ENCODE assay signal across 20 cellular contexts in the genomic region with DNA sequence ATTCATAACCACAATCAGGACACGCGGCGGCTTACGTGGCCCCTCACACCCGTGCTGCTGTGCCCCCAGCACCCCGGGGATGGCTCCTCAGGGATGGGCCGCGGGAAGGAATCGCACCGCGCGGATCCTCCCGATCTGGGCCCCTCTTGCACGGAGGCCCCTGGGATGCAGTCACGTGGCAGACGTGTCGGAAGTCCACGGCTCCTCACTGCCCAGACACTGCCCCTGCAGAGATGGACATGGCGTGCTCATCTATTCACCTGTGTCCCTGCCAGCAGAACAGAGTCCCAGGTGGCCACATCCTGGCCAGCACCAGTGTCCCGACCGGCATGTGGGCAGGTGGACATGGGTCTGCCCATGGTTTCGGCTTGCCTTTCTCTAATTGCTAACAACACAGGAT.
"Had no signal": no experiment of that assay in that cellular context is flagged by ENCODE, and none has a peak within 500 bp of the region (broad histone marks: within the 10 kb centered on the region; RNA-seq: fewer than 3 reads in every experiment).

No MANE protein-coding gene starts in this region.

- H3K36me3 Mint-ChIP-seq: activated naive CD4-positive, alpha-beta T cell treated with anti-CD3 and anti-CD28 coated beads, Interleukin-2, amount 50 U/mL, for 72 hours had no signal

- DNase-seq: activated CD4-positive, alpha-beta T cell treated with anti-CD3 and anti-CD28 coated beads for 36 hours; activated CD4-positive, CD25-positive, alpha-beta regulatory T cell; activated CD8-positive, alpha-beta T cell treated with anti-CD3 and anti-CD28 coated beads, Interleukin-2, amount 10 ng/mL, durations not matched to agents 7 days and 5 days; activated naive CD4-positive, alpha-beta T cell; activated T-cell treated with anti-CD3 and anti-CD28 coated beads for 4 hours; activated T-cell treated with anti-CD3 and anti-CD28 coated beads, Interleukin-2, amount 50 U/mL, for 72 hours; anterior cingulate cortex; cerebellar nuclear complex; effector memory CD4-positive, alpha-beta T cell; mesenchymal stem cell; natural killer cell; retina; stimulated activated naive CD4-positive, alpha-beta T cell treated with Interleukin-2 at 50 U/mL for 16 hours; T-helper 2 cell had no signal

- H3K4me3 Mint-ChIP-seq: activated CD4-positive, alpha-beta T cell treated with anti-CD3 and anti-CD28 coated beads for 36 hours; activated CD8-positive, alpha-beta T cell treated with anti-CD3 and anti-CD28 coated beads, Interleukin-2, amount 10 ng/mL, durations not matched to agents 7 days and 5 days; activated T-cell treated with anti-CD3 and anti-CD28 coated beads, Interleukin-2, amount 50 U/mL, for 72 hours; natural killer cell had no signal

- H3K9me3 ChIP-seq: body of pancreas, prostate gland, tibial nerve had no signal

- H3K27ac Mint-ChIP-seq: activated CD4-positive, alpha-beta T cell treated with anti-CD3 and anti-CD28 coated beads for 36 hours; activated CD8-positive, alpha-beta T cell treated with anti-CD3 and anti-CD28 coated beads, Interleukin-2, amount 10 ng/mL, durations not matched to agents 7 days and 5 days; activated T-cell treated with anti-CD3 and anti-CD28 coated beads, Interleukin-2, amount 50 U/mL, for 72 hours; natural killer cell had no signal

- H3K9me3 Mint-ChIP-seq: activated naive CD4-positive, alpha-beta T cell treated with anti-CD3 and anti-CD28 coated beads, Interleukin-2, amount 50 U/mL, for 72 hours; activated T-cell treated with anti-CD3 and anti-CD28 coated beads, Interleukin-2, amount 50 U/mL, for 72 hours; natural killer cell had no signal

- H3K27me3 ChIP-seq: body of pancreas, dorsolateral prefrontal cortex, tibial nerve had no signal

- H3K27ac ChIP-seq: body of pancreas, dorsolateral prefrontal cortex, prostate gland, tibial nerve had no signal

- H3K4me1 ChIP-seq: body of pancreas, prostate gland, tibial nerve had no signal

- H3K4me3 ChIP-seq: body of pancreas, coronary artery, dorsolateral prefrontal cortex, prostate gland, tibial nerve had no signal

- H3K27me3 Mint-ChIP-seq: activated CD4-positive, alpha-beta T cell treated with anti-CD3 and anti-CD28 coated beads for 36 hours had no signal

- ATAC-seq: activated CD4-positive, alpha-beta T cell treated with anti-CD3 and anti-CD28 coated beads for 36 hours; activated CD8-positive, alpha-beta T cell treated with anti-CD3 and anti-CD28 coated beads, Interleukin-2, amount 10 ng/mL, durations not matched to agents 7 days and 5 days; activated naive CD4-positive, alpha-beta T cell treated with anti-CD3 and anti-CD28 coated beads, Interleukin-2, amount 50 U/mL, for 72 hours; activated T-cell treated with anti-CD3 and anti-CD28 coated beads, Interleukin-2, amount 50 U/mL, for 72 hours; body of pancreas; natural killer cell had no signal

- H3K4me1 Mint-ChIP-seq: activated CD4-positive, alpha-beta T cell treated with anti-CD3 and anti-CD28 coated beads for 36 hours had no signal
